2 cellular contexts compared by ENCODE assay signal in the genomic region with DNA sequence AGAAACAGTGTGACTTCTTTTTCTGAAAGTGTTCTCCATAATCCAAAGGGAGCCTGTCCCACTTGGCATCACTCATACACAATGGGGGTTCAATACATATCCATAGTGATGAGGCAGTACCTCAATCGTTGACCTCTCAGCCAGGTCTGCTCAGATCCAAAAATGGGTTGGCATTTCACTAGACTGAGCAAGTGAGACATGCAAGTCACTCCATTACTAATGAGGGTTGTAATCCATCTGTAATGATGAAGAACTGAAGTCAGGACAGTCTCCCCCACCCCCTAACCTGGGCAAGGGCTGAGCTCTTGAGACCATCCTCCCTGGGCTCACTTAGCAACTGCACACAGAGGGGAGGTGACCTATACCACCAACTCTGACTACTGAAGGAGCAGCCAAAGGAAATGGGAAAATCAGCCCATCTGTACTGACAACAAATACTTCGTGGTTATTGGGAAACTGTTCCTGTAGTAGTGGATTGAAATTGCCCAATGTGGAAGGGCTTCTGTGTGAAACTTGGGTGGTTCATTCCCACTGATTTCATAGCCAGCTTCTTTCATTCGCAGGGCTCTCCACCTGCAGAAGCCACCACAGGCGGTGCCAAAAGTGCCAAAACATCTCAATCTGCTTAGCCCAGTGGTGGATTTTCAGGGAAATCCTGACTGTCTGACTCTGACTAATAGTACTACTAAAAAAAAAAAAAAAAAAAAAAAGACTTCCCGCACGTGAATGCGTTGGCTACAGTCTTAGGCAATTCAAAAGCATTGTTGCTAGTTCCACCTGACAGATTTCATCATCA.
TF ChIP-seq lines count a peak whose summit lies in the region.

No MANE protein-coding gene starts in this region.

TF ChIP-seq in A549, 52 proteins besides CTCF, POLR2A, EP300 and RAD21 (continued from another document):
- TF ChIP-seq, protein P1, sequence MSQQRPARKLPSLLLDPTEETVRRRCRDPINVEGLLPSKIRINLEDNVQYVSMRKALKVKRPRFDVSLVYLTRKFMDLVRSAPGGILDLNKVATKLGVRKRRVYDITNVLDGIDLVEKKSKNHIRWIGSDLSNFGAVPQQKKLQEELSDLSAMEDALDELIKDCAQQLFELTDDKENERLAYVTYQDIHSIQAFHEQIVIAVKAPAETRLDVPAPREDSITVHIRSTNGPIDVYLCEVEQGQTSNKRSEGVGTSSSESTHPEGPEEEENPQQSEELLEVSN (IDR thresholded peaks at IDR 0.05; ENCODE audit: borderline replicate concordance, low read depth) = no peak
- no peak for TF ChIP-seq HOXB5 (CRISPR knock-in tag; IDR thresholded peaks at IDR 0.05)
- TF ChIP-seq, protein P2, sequence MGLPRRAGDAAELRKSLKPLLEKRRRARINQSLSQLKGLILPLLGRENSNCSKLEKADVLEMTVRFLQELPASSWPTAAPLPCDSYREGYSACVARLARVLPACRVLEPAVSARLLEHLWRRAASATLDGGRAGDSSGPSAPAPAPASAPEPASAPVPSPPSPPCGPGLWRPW (IDR thresholded peaks at IDR 0.05) = 0 out of 2 replicates have a peak, but pooled peaks have one; percentile 19
- 0 out of 4 replicates have a peak, but pooled peaks of 1 of the 2 experiments have one; percentile 41 for TF ChIP-seq CEBPB (IDR thresholded peaks at IDR 0.05)
- no peak for TF ChIP-seq MAFK (IDR thresholded peaks at IDR 0.05; ENCODE audit: partially characterized antibody)

TF ChIP-seq in HEK293, 187 proteins besides CTCF, POLR2A, EP300 and RAD21 (continued from another document):
- TF ChIP-seq ZNF157 (tag by site-specific recombination; IDR thresholded peaks at IDR 0.05) (no peak), ZBTB17 (tag by site-specific recombination; IDR thresholded peaks at IDR 0.05) (no peak), ZNF747 (tag by site-specific recombination; IDR thresholded peaks at IDR 0.05) (no peak), ZBTB48 (tag by site-specific recombination; IDR thresholded peaks at IDR 0.05) (no peak), ZNF473 (tag by site-specific recombination; IDR thresholded peaks at IDR 0.05) (no peak), ZNF488 (tag by site-specific recombination; IDR thresholded peaks at IDR 0.05) (no peak), ZNF664 (tag by site-specific recombination; IDR thresholded peaks at IDR 0.05) (no peak), ZFP37 (tag by site-specific recombination; IDR thresholded peaks at IDR 0.05) (no peak), ZNF292 (tag by site-specific recombination; IDR thresholded peaks at IDR 0.05; ENCODE audit: borderline replicate concordance, low read depth) (no peak), ZNF555 (tag by site-specific recombination; conservative IDR thresholded peaks at IDR 0.05) (no peak), ZNF341 (tag by site-specific recombination; IDR thresholded peaks at IDR 0.05; ENCODE audit: low read depth) (0 out of 2 replicates have a peak, but pooled peaks have one; percentile 14), ZNF426 (tag by site-specific recombination; IDR thresholded peaks at IDR 0.05) (no peak), ZNF274 (IDR thresholded peaks at IDR 0.05; ENCODE audit: low read length) (no peak), ZNF274 (tag by site-specific recombination; IDR thresholded peaks at IDR 0.05; ENCODE audit: borderline replicate concordance) (no peak), PRDM1 (tag by site-specific recombination; IDR thresholded peaks at IDR 0.05) (no peak), ZSCAN5A (tag by site-specific recombination; IDR thresholded peaks at IDR 0.05) (no peak), OSR2 (tag by site-specific recombination; IDR thresholded peaks at IDR 0.05) (peak; percentile 42; the same call in 1 of the 2 replicates), ZSCAN18 (tag by site-specific recombination; IDR thresholded peaks at IDR 0.05) (no peak), ZNF701 (tag by site-specific recombination; IDR thresholded peaks at IDR 0.05) (no peak)
- TF ChIP-seq, protein P3, sequence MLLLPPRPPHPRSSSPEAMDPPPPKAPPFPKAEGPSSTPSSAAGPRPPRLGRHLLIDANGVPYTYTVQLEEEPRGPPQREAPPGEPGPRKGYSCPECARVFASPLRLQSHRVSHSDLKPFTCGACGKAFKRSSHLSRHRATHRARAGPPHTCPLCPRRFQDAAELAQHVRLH (tag by site-specific recombination; IDR thresholded peaks at IDR 0.05) = no peak
- TF ChIP-seq, protein P4, sequence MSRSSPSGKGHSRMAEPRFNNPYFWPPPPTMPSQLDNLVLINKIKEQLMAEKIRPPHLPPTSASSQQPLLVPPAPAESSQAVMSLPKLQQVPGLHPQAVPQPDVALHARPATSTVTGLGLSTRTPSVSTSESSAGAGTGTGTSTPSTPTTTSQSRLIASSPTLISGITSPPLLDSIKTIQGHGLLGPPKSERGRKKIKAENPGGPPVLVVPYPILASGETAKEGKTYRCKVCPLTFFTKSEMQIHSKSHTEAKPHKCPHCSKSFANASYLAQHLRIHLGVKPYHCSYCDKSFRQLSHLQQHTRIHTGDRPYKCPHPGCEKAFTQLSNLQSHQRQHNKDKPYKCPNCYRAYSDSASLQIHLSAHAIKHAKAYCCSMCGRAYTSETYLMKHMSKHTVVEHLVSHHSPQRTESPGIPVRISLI (tag by site-specific recombination; IDR thresholded peaks at IDR 0.05) = 0 out of 2 replicates have a peak, but pooled peaks have one; percentile 46
- TF ChIP-seq, protein P5, sequence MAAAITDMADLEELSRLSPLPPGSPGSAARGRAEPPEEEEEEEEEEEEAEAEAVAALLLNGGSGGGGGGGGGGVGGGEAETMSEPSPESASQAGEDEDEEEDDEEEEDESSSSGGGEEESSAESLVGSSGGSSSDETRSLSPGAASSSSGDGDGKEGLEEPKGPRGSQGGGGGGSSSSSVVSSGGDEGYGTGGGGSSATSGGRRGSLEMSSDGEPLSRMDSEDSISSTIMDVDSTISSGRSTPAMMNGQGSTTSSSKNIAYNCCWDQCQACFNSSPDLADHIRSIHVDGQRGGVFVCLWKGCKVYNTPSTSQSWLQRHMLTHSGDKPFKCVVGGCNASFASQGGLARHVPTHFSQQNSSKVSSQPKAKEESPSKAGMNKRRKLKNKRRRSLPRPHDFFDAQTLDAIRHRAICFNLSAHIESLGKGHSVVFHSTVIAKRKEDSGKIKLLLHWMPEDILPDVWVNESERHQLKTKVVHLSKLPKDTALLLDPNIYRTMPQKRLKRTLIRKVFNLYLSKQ (tag by site-specific recombination; IDR thresholded peaks at IDR 0.05; ENCODE audit: borderline replicate concordance) = no peak
